8 cellular contexts compared by ENCODE assay signal in the genomic region with DNA sequence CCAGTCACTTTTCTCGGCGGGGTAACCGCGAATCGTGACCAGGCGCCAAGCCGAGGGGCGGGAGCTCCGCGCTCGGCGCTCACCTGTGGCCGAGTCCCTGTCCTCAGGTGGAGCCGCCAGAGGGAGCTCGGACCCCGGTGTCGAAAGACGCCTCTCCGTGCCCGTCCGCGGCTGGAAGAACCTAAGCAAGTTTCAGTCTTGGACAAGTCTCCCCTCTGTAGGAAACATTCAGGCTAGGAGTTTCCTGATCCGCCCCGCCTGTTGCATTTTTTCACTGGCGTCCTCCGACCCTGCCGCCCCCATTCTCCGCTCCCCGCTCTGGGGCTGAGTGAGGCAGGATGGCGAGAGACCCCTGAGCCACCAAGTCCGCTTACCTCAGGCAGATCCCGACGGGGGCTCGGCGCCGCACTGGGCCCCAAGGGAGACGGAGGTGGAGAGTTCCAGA. TPM values are rescaled to one million over a fixed set of nuclear protein-coding genes. Genes with fewer than 3 reads are reported as not detected.
DNase-seq lines count a peak whose midpoint lies in the region; ATAC-seq and TF ChIP-seq lines count a peak whose summit lies in the region.

No MANE protein-coding gene starts in this region.

- peak overlapping the region in 4 of 9 donors; percentile 59 to 88 (median 80) for H3K27ac Mint-ChIP-seq in naive thymus-derived CD4-positive, alpha-beta T cell

- no peaks in the 10 kb centered on the region for H3K36me3 Mint-ChIP-seq in naive thymus-derived CD4-positive, alpha-beta T cell

- ATAC-seq in naive thymus-derived CD4-positive, alpha-beta T cell = peak; percentile 5

- peaks cover 16 to 34% (median 31%) of the 10 kb centered on the region in 7 donors for H3K4me1 Mint-ChIP-seq in naive thymus-derived CD4-positive, alpha-beta T cell

- CTCF ChIA-PET in naive thymus-derived CD4-positive, alpha-beta T cell (lab: Charles Lee) = interaction anchor here (0.7 kb wide), 1 partner anchor 65 kb away, joined by 3 read pairs; no protein-coding TSS in a partner anchor

- H3K9me3 Mint-ChIP-seq in naive thymus-derived CD4-positive, alpha-beta T cell = no peaks in the 10 kb centered on the region

- H3K27me3 Mint-ChIP-seq in naive thymus-derived CD4-positive, alpha-beta T cell = peaks cover 0 to 57% (median 0%) of the 10 kb centered on the region in 5 donors

- POLR2A ChIA-PET in naive thymus-derived CD4-positive, alpha-beta T cell (lab: Charles Lee) = interaction anchor here (0.5 to 1.2 kb wide), 3 partner anchors 65 to 1199 kb away, joined by 3 read pairs; partner anchors contain the start of gene TMX3

- no peak overlapping the region for H3K27ac ChIP-seq in naive thymus-derived CD4-positive, alpha-beta T cell (ENCODE audit: low read depth, low read length)

- intact Hi-C loops in naive thymus-derived CD4-positive, alpha-beta T cell (cut with micrococcal nuclease) = loop anchor here (1.0 to 5.0 kb wide), 7 partner anchors 97 to 1219 kb away; partner anchors contain the start of gene TMX3 (in 2 of the 2)

- peak; percentile 88 for DNase-seq in COLO668 (lab: John Stamatoyannopoulos, UW; ENCODE audit: unreplicated experiment)
- peak; percentile 65 for DNase-seq in GM20000 (ENCODE audit: low spot score)
- peak; percentile 75 for DNase-seq in HT-29 (ENCODE audit: low spot score)
- DNase-seq in OCI-M1 (lab: John Stamatoyannopoulos, UW) = peak; percentile 87
- peak; percentile 35 for DNase-seq in activated effector memory CD4-positive, alpha-beta T cell treated with Interleukin-2 at 50 U/mL for 16 hours
- DNase-seq in fibroblast of pulmonary artery (ENCODE audit: low read depth) = peak; percentile 90
- DNase-seq in naive thymus-derived CD4-positive, alpha-beta T cell = peak; percentile 14 to 52 (median 44)
- peak; percentile 25 for DNase-seq in stimulated activated naive CD4-positive, alpha-beta T cell treated with Interleukin-2 at 50 U/mL for 16 hours (lab: John Stamatoyannopoulos, UW)

- no peaks in the 10 kb centered on the region for H3K27me3 ChIP-seq in naive thymus-derived CD4-positive, alpha-beta T cell (ENCODE audit: control insufficient read depth in 2 of 2, insufficient read depth in 2 of 2, low read length in 2 of 2)

- H3K4me3 ChIP-seq in fibroblast of pulmonary artery (replicated peaks; ENCODE audit: low read depth, low read length) = peak overlapping the region; percentile 88
- peak overlapping the region; percentile 60 for H3K4me3 ChIP-seq in naive thymus-derived CD4-positive, alpha-beta T cell (ENCODE audit: low read length)

- H3K4me1 ChIP-seq in naive thymus-derived CD4-positive, alpha-beta T cell (ENCODE audit: control insufficient read depth in 2 of 2, insufficient read depth in 2 of 2, low read length in 2 of 2) = peaks cover 11 to 14% of the 10 kb centered on the region in 2 donors

- H3K36me3 ChIP-seq in naive thymus-derived CD4-positive, alpha-beta T cell (ENCODE audit: control insufficient read depth in 2 of 3, insufficient read depth in 3 of 3, low read length in 3 of 3) = no peaks in the 10 kb centered on the region

- H3K4me3 Mint-ChIP-seq in naive thymus-derived CD4-positive, alpha-beta T cell = peak overlapping the region; percentile 84 to 97 (median 94)

- peak; percentile 29 for TF ChIP-seq CTCF in GM20000 (IDR thresholded peaks at IDR 0.05; ENCODE audit: extremely low read depth, missing control alignments)
- peak; percentile 76 for TF ChIP-seq CTCF in fibroblast of pulmonary artery (IDR thresholded peaks at IDR 0.05; ENCODE audit: low read length, missing control alignments)

- no peaks in the 10 kb centered on the region for H3K9me3 ChIP-seq in naive thymus-derived CD4-positive, alpha-beta T cell (ENCODE audit: control insufficient read depth in 2 of 3, low read length in 3 of 3)

RNA-seq across cellular contexts. Expression of gene DSEL, which starts 0.5 kb away (rescaled TPM):
- total RNA-seq in HT-29 (2014; rRNA removed; shearing (Covaris generic)) = 0.47 and 0.69 TPM in 2 replicates
- 1 to 10 TPM in 2 of 5 experiments, under 1 TPM in 2, not detected in 1; 0.54 to 1.1 (median 1.0) TPM for total RNA-seq in naive thymus-derived CD4-positive, alpha-beta T cell
- under 1 TPM; 0.23 to 0.33 TPM for polyA plus RNA-seq in naive thymus-derived CD4-positive, alpha-beta T cell

Comparison
In these comparisons a context has a peak if more than half of its experiments do, and no peak if none do; other contexts are left out.
1. DNase-seq: peak in every context shown above with its lines; median percentile 90 in fibroblast of pulmonary artery; 88 in COLO668; 87 in OCI-M1; 75 in HT-29; 65 in GM20000; 44 in naive thymus-derived CD4-positive, alpha-beta T cell; 35 in activated effector memory CD4-positive, alpha-beta T cell treated with Interleukin-2 at 50 U/mL for 16 hours; 25 in stimulated activated naive CD4-positive, alpha-beta T cell treated with Interleukin-2 at 50 U/mL for 16 hours.